In the genomic region with DNA sequence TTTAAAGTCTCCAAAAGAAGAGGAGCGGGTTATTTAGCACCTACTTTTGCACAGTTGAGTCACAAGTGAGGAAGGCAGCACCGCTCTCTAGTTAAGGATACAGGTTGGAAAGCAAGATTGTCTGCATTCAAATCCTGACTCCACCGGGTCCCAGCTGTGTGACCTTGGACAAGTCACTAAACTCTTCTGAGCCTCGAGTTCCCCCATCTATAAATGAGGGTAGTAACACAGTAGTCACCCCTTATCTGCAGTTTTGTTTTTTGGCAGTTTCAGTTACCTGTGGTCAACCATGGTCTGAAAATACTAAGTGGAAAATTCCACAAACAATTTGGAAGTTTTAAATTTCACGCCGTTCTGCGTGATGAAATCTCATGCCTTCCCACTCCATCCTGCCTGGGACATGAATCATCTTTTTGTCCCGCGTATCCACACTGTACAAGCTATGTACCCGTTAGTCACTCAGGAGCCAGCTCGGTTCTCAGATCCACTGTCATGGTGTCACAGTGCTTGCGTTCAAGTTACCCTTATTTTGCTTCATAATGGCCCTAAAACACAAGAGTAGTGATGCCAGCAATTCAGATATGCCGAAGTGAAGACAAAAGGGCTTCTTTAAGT, we compare ENCODE assay signal across 10 cellular contexts. TPM values are rescaled to one million over a fixed set of nuclear protein-coding genes. Genes with fewer than 3 reads are reported as not detected.
A peak's percentile ranks its signal among the peaks of the same experiment; 100 is the strongest.
DNase-seq lines count a peak whose midpoint lies in the region; ATAC-seq and TF ChIP-seq lines count a peak whose summit lies in the region.
"Had no signal": no experiment of that assay in that cellular context is flagged by ENCODE, and none has a peak within 500 bp of the region (broad histone marks: within the 10 kb centered on the region; RNA-seq: fewer than 3 reads in every experiment).

No MANE protein-coding gene starts in this region.

- intact Hi-C loops in left lung (cut with DNase I): no loop called here

- ATAC-seq in SK-N-SH treated with all-trans-retinoic acid at 6 μM for 48 hours (no peak), left lung (peak; percentile 18), GM19328 (IDR thresholded peaks at IDR 0.05; ENCODE audit: unreplicated experiment) (no peak)

- CTCF ChIA-PET in SK-N-SH (lab: Yijun Ruan, JAX): interaction anchor here (1.0 to 10.1 kb wide), 7 partner anchors 10 to 218 kb away, joined by 3 to 74 read pairs (median 6); no protein-coding TSS in a partner anchor

- H3K27me3 ChIP-seq in SK-N-SH (ENCODE audit: insufficient read depth) (no peaks in the 10 kb centered on the region), left lung (no peaks in the 10 kb centered on the region)

- TF ChIP-seq RAD21 in SK-N-SH (IDR thresholded peaks at IDR 0.05; ENCODE audit: low read length): no peak

- H3K4me2 ChIP-seq in SK-N-SH: 0 out of 2 replicates have a peak overlapping the region, but pooled peaks have one; percentile 26

- H3K9ac ChIP-seq in SK-N-SH: no peak overlapping the region

- H3K27ac ChIP-seq in SK-N-SH (ENCODE audit: low read depth in 2 of 2, low read length in 1 of 2) (peak overlapping the region in 1 of 2 experiments; percentile 21; a peak in 2 of 4 replicates), left lung (peak overlapping the region; percentile 75 to 79)

- peaks cover 100% of the 10 kb centered on the region for H3K79me2 ChIP-seq in SK-N-SH (ENCODE audit: insufficient read depth)

- H3K36me3 ChIP-seq in SK-N-SH (replicated peaks in 1 of 2; ENCODE audit: control insufficient read depth in 1 of 2, insufficient read depth in 2 of 2, low read length in 1 of 2): peaks cover 4 to 10% of the 10 kb centered on the region in 2 experiments
- peaks cover 0 to 5% of the 10 kb centered on the region in 2 donors for H3K36me3 ChIP-seq in left lung

- no peak for TF ChIP-seq CTCF in SK-N-SH (IDR thresholded peaks at IDR 0.05)
- no peak for TF ChIP-seq CTCF in left lung (IDR thresholded peaks at IDR 0.05)

- H3K9me3 ChIP-seq in SK-N-SH: no peaks in the 10 kb centered on the region
- H3K9me3 ChIP-seq in left lung: no peaks in the 10 kb centered on the region

- DNase-seq in SK-N-SH (no peak), amniotic epithelial cell (ENCODE audit: low read depth) (peak; percentile 72), left lung (no peak), stromal cell of bone marrow (ENCODE audit: low read depth) (peak; percentile 66), NCI-H526 (lab: John Stamatoyannopoulos, UW) (no peak)
- no peak for DNase-seq in effector CD4-positive, alpha-beta T cell
- DNase-seq: activated CD4-positive, CD25-positive, alpha-beta regulatory T cell treated with anti-CD3 and anti-CD28 coated beads, Interleukin-2, amount 50 U/mL, for 72 hours; MM.1S had no signal

- POLR2A ChIA-PET in SK-N-SH (lab: Yijun Ruan, JAX): no interaction called here

- TF ChIP-seq EP300 in SK-N-SH (IDR thresholded peaks at IDR 0.05; ENCODE audit: borderline replicate concordance in 1 of 2, low read depth in 1 of 2, low read length in 1 of 2): no peak

- no peaks in the 10 kb centered on the region for H3K9me2 ChIP-seq in SK-N-SH

- peaks cover 21% of the 10 kb centered on the region for H3F3A ChIP-seq in SK-N-SH (replicated peaks; ENCODE audit: insufficient read depth)

- peaks cover 96% of the 10 kb centered on the region for H4K20me1 ChIP-seq in SK-N-SH (ENCODE audit: insufficient read depth)

- H3K4me3 ChIP-seq in SK-N-SH (ENCODE audit: low read depth in 2 of 2, low read length in 1 of 2): no peak overlapping the region
- no peak overlapping the region for H3K4me3 ChIP-seq in left lung

- no peak overlapping the region for H2AFZ ChIP-seq in SK-N-SH (ENCODE audit: low read depth)

- H3K4me1 ChIP-seq in SK-N-SH (ENCODE audit: control insufficient read depth in 1 of 2, insufficient read depth in 2 of 2, low read depth in 1 of 2, low read length in 1 of 2): peaks cover 68 to 69% of the 10 kb centered on the region in 2 experiments
- H3K4me1 ChIP-seq in left lung: peaks cover 67 to 89% of the 10 kb centered on the region in 2 donors

- 58% methylated on average over 12 of the region's 13 CpGs for WGBS in SK-N-SH (ENCODE audit: low lambda C conversion rate)

TF ChIP-seq in SK-N-SH, 30 proteins besides CTCF, POLR2A, EP300 and RAD21:
- peak; percentile 9; the same call in 1 of the 2 replicates for TF ChIP-seq FOSL2 (IDR thresholded peaks at IDR 0.05; ENCODE audit: borderline replicate concordance, low read depth)
- TF ChIP-seq, protein P1, sequence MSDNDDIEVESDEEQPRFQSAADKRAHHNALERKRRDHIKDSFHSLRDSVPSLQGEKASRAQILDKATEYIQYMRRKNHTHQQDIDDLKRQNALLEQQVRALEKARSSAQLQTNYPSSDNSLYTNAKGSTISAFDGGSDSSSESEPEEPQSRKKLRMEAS (IDR thresholded peaks at IDR 0.05; ENCODE audit: low read depth): no peak

TF ChIP-seq in SK-N-SH treated with all-trans-retinoic acid at 6 μM for 48 hours, 23 proteins besides CTCF, POLR2A, EP300 and RAD21:
- no peak for TF ChIP-seq ZC3H10 (CRISPR knock-in tag; IDR thresholded peaks at IDR 0.05)
- no peak for TF ChIP-seq ZNF565 (CRISPR knock-in tag; conservative IDR thresholded peaks at IDR 0.05; ENCODE audit: low read depth)
- TF ChIP-seq, protein P2, sequence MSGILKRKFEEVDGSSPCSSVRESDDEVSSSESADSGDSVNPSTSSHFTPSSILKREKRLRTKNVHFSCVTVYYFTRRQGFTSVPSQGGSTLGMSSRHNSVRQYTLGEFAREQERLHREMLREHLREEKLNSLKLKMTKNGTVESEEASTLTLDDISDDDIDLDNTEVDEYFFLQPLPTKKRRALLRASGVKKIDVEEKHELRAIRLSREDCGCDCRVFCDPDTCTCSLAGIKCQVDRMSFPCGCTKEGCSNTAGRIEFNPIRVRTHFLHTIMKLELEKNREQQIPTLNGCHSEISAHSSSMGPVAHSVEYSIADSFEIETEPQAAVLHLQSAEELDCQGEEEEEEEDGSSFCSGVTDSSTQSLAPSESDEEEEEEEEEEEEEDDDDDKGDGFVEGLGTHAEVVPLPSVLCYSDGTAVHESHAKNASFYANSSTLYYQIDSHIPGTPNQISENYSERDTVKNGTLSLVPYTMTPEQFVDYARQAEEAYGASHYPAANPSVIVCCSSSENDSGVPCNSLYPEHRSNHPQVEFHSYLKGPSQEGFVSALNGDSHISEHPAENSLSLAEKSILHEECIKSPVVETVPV (CRISPR knock-in tag; IDR thresholded peaks at IDR 0.05): no peak
- no peak for TF ChIP-seq CSDC2 (CRISPR knock-in tag; IDR thresholded peaks at IDR 0.05)
- TF ChIP-seq ESRRG (CRISPR knock-in tag; IDR thresholded peaks at IDR 0.05): no peak
- TF ChIP-seq POU6F1 (CRISPR knock-in tag; IDR thresholded peaks at IDR 0.05; ENCODE audit: borderline replicate concordance, low read depth): no peak
- TF ChIP-seq SNAI2 (CRISPR knock-in tag; IDR thresholded peaks at IDR 0.05): no peak
- TF ChIP-seq BACH2 (CRISPR knock-in tag; IDR thresholded peaks at IDR 0.05; ENCODE audit: borderline replicate concordance): no peak
- TF ChIP-seq OSR1 (CRISPR knock-in tag; IDR thresholded peaks at IDR 0.05): no peak

RNA-seq across cellular contexts. Expression of gene CAPZB, which starts 49.4 kb away (rescaled TPM):
- polyA plus RNA-seq in SK-N-SH (2012; rRNA removed): 116 and 122 TPM in 2 replicates
- 137 and 163 TPM in 2 replicates for polyA plus RNA-seq in SK-N-SH (2012; cell fraction: cytosol; rRNA removed)
- 55.0 and 73.6 TPM in 2 replicates for polyA plus RNA-seq in SK-N-SH (2012; cell fraction: nucleus; rRNA removed)
- 100 to 1,000 TPM; 293 to 327 TPM for total RNA-seq in left lung

Comparison
In these comparisons a context has a peak if more than half of its experiments do, and no peak if none do; other contexts are left out.
1. DNase-seq: peak in amniotic epithelial cell (single experiment) and stromal cell of bone marrow (single experiment); none in SK-N-SH (single experiment), left lung (0 of 2), NCI-H526 (0 of 2) and effector CD4-positive, alpha-beta T cell (single experiment).